ENCODE assay signal across 10 cellular contexts in genomic region chr2:168469281-168469988, GRCh38. TPM values are rescaled to one million over a fixed set of nuclear protein-coding genes. Genes with fewer than 3 reads are reported as not detected.
A peak's percentile ranks its signal among the peaks of the same experiment; 100 is the strongest.
DNase-seq lines count a peak whose midpoint lies in the region; ATAC-seq, FAIRE-seq and TF ChIP-seq lines count a peak whose summit lies in the region.
"Had no signal": no experiment of that assay in that cellular context is flagged by ENCODE, and none has a peak within 500 bp of the region (broad histone marks: within the 10 kb centered on the region; RNA-seq: fewer than 3 reads in every experiment).

No MANE protein-coding gene starts in this region.

- H3K27me3 ChIP-seq in HUES48 (ENCODE audit: control insufficient read depth, insufficient read depth, low read length), result no peaks in the 10 kb centered on the region
- H3K27me3 ChIP-seq in keratinocyte (ENCODE audit: control insufficient read depth, extremely low read depth, insufficient read depth, low read length), result no peaks in the 10 kb centered on the region

- H3K9me3 ChIP-seq in HUES48 (ENCODE audit: control insufficient read depth, insufficient read depth, low read length) (no peaks in the 10 kb centered on the region), keratinocyte (ENCODE audit: control insufficient read depth, low read depth, low read length) (no peaks in the 10 kb centered on the region)

- peak; percentile 60 for FAIRE-seq in keratinocyte (lab: Jason Lieb, UNC)

- no peaks in the 10 kb centered on the region for H3K27me3 Mint-ChIP-seq in activated T-helper 1 cell treated with anti-CD3 and anti-CD28 coated beads, Interleukin-12 subunit alpha, Interleukin-12 subunit beta, Interleukin-2, Interleukin-4 antibody, amounts not matched to agents 30 ng/mL and 10 ng/mL and 1 ng/mL, durations not matched to agents 14 hours and 24 hours and 36 hours (ENCODE audit: insufficient read depth)

- intact Hi-C loops in activated T-helper 1 cell treated with anti-CD3 and anti-CD28 coated beads, Interleukin-12 subunit alpha, Interleukin-12 subunit beta, Interleukin-2, Interleukin-4 antibody, amounts not matched to agents 30 ng/mL and 10 ng/mL and 1 ng/mL, durations not matched to agents 14 hours and 24 hours and 36 hours (cut with micrococcal nuclease), result no loop called here
- intact Hi-C loops in lower leg skin (cut with DNase I; ENCODE audit: low total_unique reads), result no loop called here

- no peak for DNase-seq in keratinocyte (ENCODE audit: low read depth, low spot score)
- no peak for DNase-seq in D341Med (ENCODE audit: low spot score)
- no peak for DNase-seq in activated T-helper 1 cell treated with anti-CD3 and anti-CD28 coated beads, Interleukin-12 subunit alpha, Interleukin-12 subunit beta, Interleukin-2, Interleukin-4 antibody, amounts not matched to agents 30 ng/mL and 10 ng/mL and 1 ng/mL, durations not matched to agents 14 hours and 24 hours and 36 hours (ENCODE audit: low spot score)
- DNase-seq in stimulated activated CD4-positive, alpha-beta T cell treated with anti-CD3 and anti-CD28 coated beads, Interleukin-4, amount 100 ng/mL, for 4 hours, result no peak
- no peak for DNase-seq in lower leg skin (ENCODE audit: low spot score in 2 of 2)
- DNase-seq: NCI-H1694 had no signal

- peak overlapping the region; percentile 4 for H3K27ac ChIP-seq in HUES48 (ENCODE audit: low read depth, low read length)
- H3K27ac ChIP-seq in keratinocyte (ENCODE audit: control insufficient read depth, insufficient read depth, low read length), result no peak overlapping the region
- H3K27ac ChIP-seq: epithelial cell of prostate had no signal

- TF ChIP-seq CTCF in keratinocyte (optimal IDR thresholded peaks at IDR 0.05 in 1 of 3, IDR thresholded peaks at IDR 0.05 in 1 of 3, conservative IDR thresholded peaks at IDR 0.05 in 1 of 3; ENCODE audit: extremely low read depth in 1 of 3, insufficient read depth in 2 of 3, low read length in 3 of 3) (no peak), lower leg skin (IDR thresholded peaks at IDR 0.05) (no peak)

- peaks cover 8% of the 10 kb centered on the region for H3K36me3 Mint-ChIP-seq in activated T-helper 1 cell treated with anti-CD3 and anti-CD28 coated beads, Interleukin-12 subunit alpha, Interleukin-12 subunit beta, Interleukin-2, Interleukin-4 antibody, amounts not matched to agents 30 ng/mL and 10 ng/mL and 1 ng/mL, durations not matched to agents 14 hours and 24 hours and 36 hours (ENCODE audit: low read depth)

- no peaks in the 10 kb centered on the region for H3K9me1 ChIP-seq in keratinocyte (ENCODE audit: control insufficient read depth, extremely low read depth, insufficient read depth, low read length)

- H2AFZ ChIP-seq in keratinocyte (ENCODE audit: control insufficient read depth, low read length), result no peak overlapping the region

- H3K4me3 ChIP-seq in HUES48 (ENCODE audit: low read depth, low read length) (no peak overlapping the region), keratinocyte (ENCODE audit: control insufficient read depth in 2 of 3, extremely low read depth in 1 of 3, insufficient read depth in 2 of 3, low read depth in 1 of 3, low read length in 3 of 3) (no peak overlapping the region), lower leg skin (ENCODE audit: low read depth, poor library complexity, severe bottlenecking) (no peak overlapping the region)

- dilution Hi-C loops in keratinocyte (cut with MboI; ENCODE audit: extremely low pct_ligation_motif_present, low sequenced_read_pairs), result no loop called here

- WGBS in lower leg skin, 2 donors, result 88 to 91% methylated on average over 3 of the region's 3 CpGs

- no peak overlapping the region for H3K4me2 ChIP-seq in keratinocyte (ENCODE audit: control insufficient read depth, extremely low read depth, insufficient read depth, low read depth, low read length)

- ATAC-seq in GM18508 (IDR thresholded peaks at IDR 0.05; ENCODE audit: insufficient read depth, unreplicated experiment), result peak; percentile 82
- ATAC-seq in GM21786 (IDR thresholded peaks at IDR 0.05; ENCODE audit: unreplicated experiment), result peak; percentile 67

- H3K4me1 Mint-ChIP-seq in activated T-helper 1 cell treated with anti-CD3 and anti-CD28 coated beads, Interleukin-12 subunit alpha, Interleukin-12 subunit beta, Interleukin-2, Interleukin-4 antibody, amounts not matched to agents 30 ng/mL and 10 ng/mL and 1 ng/mL, durations not matched to agents 14 hours and 24 hours and 36 hours (ENCODE audit: low read depth), result peaks cover 56% of the 10 kb centered on the region

- no peak overlapping the region for H3K27ac Mint-ChIP-seq in activated T-helper 1 cell treated with anti-CD3 and anti-CD28 coated beads, Interleukin-12 subunit alpha, Interleukin-12 subunit beta, Interleukin-2, Interleukin-4 antibody, amounts not matched to agents 30 ng/mL and 10 ng/mL and 1 ng/mL, durations not matched to agents 14 hours and 24 hours and 36 hours

- H3K9ac ChIP-seq in HUES48 (ENCODE audit: low read depth, low read length), result no peak overlapping the region
- no peak overlapping the region for H3K9ac ChIP-seq in keratinocyte (ENCODE audit: control insufficient read depth, extremely low read depth, insufficient read depth, low read length)

- peaks cover 51% of the 10 kb centered on the region for H3K4me1 ChIP-seq in HUES48 (ENCODE audit: control insufficient read depth, insufficient read depth, low read length)
- H3K4me1 ChIP-seq in keratinocyte (ENCODE audit: control insufficient read depth, extremely low read depth, insufficient read depth, low read length), result peaks cover 6% of the 10 kb centered on the region

- no peaks in the 10 kb centered on the region for H3K9me3 Mint-ChIP-seq in activated T-helper 1 cell treated with anti-CD3 and anti-CD28 coated beads, Interleukin-12 subunit alpha, Interleukin-12 subunit beta, Interleukin-2, Interleukin-4 antibody, amounts not matched to agents 30 ng/mL and 10 ng/mL and 1 ng/mL, durations not matched to agents 14 hours and 24 hours and 36 hours

- no peak for TF ChIP-seq POLR2A in lower leg skin (IDR thresholded peaks at IDR 0.05)

- H4K20me1 ChIP-seq in keratinocyte (ENCODE audit: control insufficient read depth, extremely low read depth, insufficient read depth, low read length), result no peaks in the 10 kb centered on the region

- H3K79me2 ChIP-seq in keratinocyte (ENCODE audit: control insufficient read depth, insufficient read depth, low read length), result peaks cover 83% of the 10 kb centered on the region

- no peak overlapping the region for H3K4me3 Mint-ChIP-seq in activated T-helper 1 cell treated with anti-CD3 and anti-CD28 coated beads, Interleukin-12 subunit alpha, Interleukin-12 subunit beta, Interleukin-2, Interleukin-4 antibody, amounts not matched to agents 30 ng/mL and 10 ng/mL and 1 ng/mL, durations not matched to agents 14 hours and 24 hours and 36 hours

- H3K36me3 ChIP-seq in HUES48 (ENCODE audit: control insufficient read depth, insufficient read depth, low read length), result no peaks in the 10 kb centered on the region
- H3K36me3 ChIP-seq in keratinocyte (ENCODE audit: control insufficient read depth in 2 of 2, extremely low read depth in 1 of 2, insufficient read depth in 2 of 2, low read length in 2 of 2), result peaks cover 0 to 3% of the 10 kb centered on the region in 2 experiments

RNA-seq across cellular contexts. Expression of gene CERS6, which starts 13.4 kb away (rescaled TPM):
- polyA plus RNA-seq in keratinocyte, result 11.3 to 19.5 TPM (median 15.6 TPM) in 3 replicates
- 4.3 TPM for polyA plus RNA-seq in keratinocyte (2011; ENCODE audit: low read depth)
- 7.2 and 12.7 TPM in 2 replicates for polyA plus RNA-seq in keratinocyte (2011; cell fraction: cytosol; rRNA removed)
- 19.8 and 22.8 TPM in 2 replicates for polyA plus RNA-seq in keratinocyte (2011; cell fraction: nucleus; rRNA removed)
- polyA plus RNA-seq in keratinocyte (2012; ENCODE audit: low replicate concordance), result 11.1 and 20.4 TPM in 2 replicates
- 16.4 to 29.3 TPM (median 17.2 TPM) in 3 replicates for polyA minus RNA-seq in keratinocyte
- polyA minus RNA-seq in keratinocyte (2011; cell fraction: cytosol; rRNA and poly(A)+ RNA removed), result 12.5 TPM
- 23.8 and 47.7 TPM in 2 replicates for polyA minus RNA-seq in keratinocyte (2011; cell fraction: nucleus; rRNA and poly(A)+ RNA removed)
- total RNA-seq in activated T-helper 1 cell treated with anti-CD3 and anti-CD28 coated beads, Interleukin-12 subunit alpha, Interleukin-12 subunit beta, Interleukin-2, Interleukin-4 antibody, amounts not matched to agents 30 ng/mL and 10 ng/mL and 1 ng/mL, durations not matched to agents 14 hours and 24 hours and 36 hours, result 27.0 and 27.1 TPM in 2 replicates
- total RNA-seq in lower leg skin, result 10 to 100 TPM; 53.7 to 78.3 (median 63.8) TPM
